In the genomic region with DNA sequence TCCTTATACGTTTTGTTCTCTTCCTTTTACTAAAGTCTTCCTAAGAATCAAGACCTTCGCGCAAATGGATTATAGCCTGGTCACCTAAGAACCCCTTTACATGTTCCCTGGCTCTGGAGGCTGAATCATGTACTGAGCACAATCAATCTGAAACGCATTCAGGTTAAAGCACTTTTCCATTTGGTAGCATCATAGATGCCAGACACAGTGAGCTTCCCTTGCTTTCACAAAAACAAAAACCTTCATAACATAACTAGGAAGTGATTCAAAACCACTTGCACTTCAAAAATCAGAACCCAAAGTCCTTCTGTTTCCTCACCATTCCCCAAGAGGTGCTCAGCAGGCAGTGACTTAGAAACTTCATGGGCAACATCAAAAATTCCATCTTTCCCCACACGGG, we compare ENCODE assay signal across 1 cellular context.
TF ChIP-seq lines count a peak whose summit lies in the region.

No MANE protein-coding gene starts in this region.

TF ChIP-seq in endothelial cell of umbilical vein, 7 proteins besides CTCF, POLR2A, EP300 and RAD21 (continued from another document):
- TF ChIP-seq EZH2 (IDR thresholded peaks at IDR 0.05; ENCODE audit: borderline replicate concordance, low read depth, low read length, severe bottlenecking) (no peak), FOS (IDR thresholded peaks at IDR 0.05; ENCODE audit: borderline replicate concordance, insufficient read depth, low read length) (no peak), POLR2AphosphoS5 (IDR thresholded peaks at IDR 0.05; ENCODE audit: insufficient read depth, low read depth, low read length) (no peak), JUN (IDR thresholded peaks at IDR 0.05; ENCODE audit: borderline replicate concordance, insufficient read depth, insufficient read length, low read depth) (no peak)
TF ChIP-seq in endothelial cell of umbilical vein: peak in this region for 0.
